In genomic region chr3:178850452-178851166, GRCh38 we compare ENCODE assay signal across 25 cellular contexts.
A peak's percentile ranks its signal among the peaks of the same experiment; 100 is the strongest.
DNase-seq lines count a peak whose midpoint lies in the region; ATAC-seq and TF ChIP-seq lines count a peak whose summit lies in the region.
"Had no signal": no experiment of that assay in that cellular context is flagged by ENCODE, and none has a peak within 500 bp of the region (broad histone marks: within the 10 kb centered on the region; RNA-seq: fewer than 3 reads in every experiment).

No MANE protein-coding gene starts in this region.

- H2AK5ac ChIP-seq in trophoblast cell (ENCODE audit: low read length), result no peak overlapping the region

- H4K8ac ChIP-seq in trophoblast cell (ENCODE audit: low read depth, low read length), result no peak overlapping the region

- H3K9me3 Mint-ChIP-seq in WTC11, result no peaks in the 10 kb centered on the region
- H3K9me3 Mint-ChIP-seq: CD4-positive, alpha-beta T cell had no signal

- no peak overlapping the region for H3K23ac ChIP-seq in trophoblast cell (ENCODE audit: low read length)

- in situ Hi-C loops in ACHN (cut with HindIII; ENCODE audit: low pct_ligation_motif_present, low pct_unique_long_range_greater_than_20kb, low sequenced_read_pairs), result no loop called here

- H3K27me3 ChIP-seq in lung (ENCODE audit: control insufficient read depth, insufficient read depth), result no peaks in the 10 kb centered on the region
- no peaks in the 10 kb centered on the region for H3K27me3 ChIP-seq in trophoblast cell (ENCODE audit: insufficient read depth, low read length)
- H3K27me3 ChIP-seq: BLaER1 treated with 17β-estradiol and CSF1 and Interleukin-3, amounts not matched to agents 10 nM and 100 nM; SJCRH30 had no signal

- peak; percentile 6 for DNase-seq in Daoy (ENCODE audit: low read depth)
- no peak for DNase-seq in WTC11 (ENCODE audit: low spot score)
- no peak for DNase-seq in lung (ENCODE audit: low spot score)
- DNase-seq in trophoblast cell, result peak; percentile 8 to 45
- no peak for DNase-seq in ACHN
- DNase-seq in NCI-H510A (lab: John Stamatoyannopoulos, UW), result no peak
- no peak for DNase-seq in putamen (ENCODE audit: low spot score)
- DNase-seq in NCI-H1694 treated with DMSO at 0.1 percent for 48 hours (lab: John Stamatoyannopoulos, UW), result no peak
- DNase-seq: AML-193; CD4-positive, alpha-beta T cell; COR-L47; GF-D8; NCI-H1048; NCI-H1417; NCI-H1694; NCI-H2081 treated with DMSO at 0.1 percent for 48 hours; NCI-H2171; NCI-H345; NCI-H524 treated with DMSO at 0.1 percent for 48 hours; NCI-H774; PC-9; SJCRH30 had no signal

- POLR2A ChIA-PET in WTC11 (lab: Charles Lee), result no interaction called here

- H3K9ac ChIP-seq in trophoblast cell (ENCODE audit: low read length), result no peak overlapping the region
- H3K9ac ChIP-seq: BLaER1 treated with 17β-estradiol and CSF1 and Interleukin-3, amounts not matched to agents 10 nM and 100 nM had no signal

- no peak overlapping the region for H3K4ac ChIP-seq in trophoblast cell (ENCODE audit: low read depth, low read length)

- H3K4me2 ChIP-seq in trophoblast cell (ENCODE audit: low read length), result no peak overlapping the region
- H3K4me2 ChIP-seq: BLaER1 treated with 17β-estradiol and CSF1 and Interleukin-3, amounts not matched to agents 10 nM and 100 nM; PC-9 had no signal

- no peak overlapping the region for H3K14ac ChIP-seq in trophoblast cell (ENCODE audit: low read length)

- no peak overlapping the region for H3K4me3 Mint-ChIP-seq in WTC11
- H3K4me3 Mint-ChIP-seq: CD4-positive, alpha-beta T cell had no signal

- CTCF ChIA-PET in WTC11 (lab: Charles Lee), result no interaction called here

- peak; percentile 36; the same call in 1 of the 2 replicates for ATAC-seq in WTC11
- peak; percentile 16 for ATAC-seq in lung (ENCODE audit: insufficient read depth, low FRiP score)
- ATAC-seq: Right ventricle myocardium inferior, SK-N-SH treated with all-trans-retinoic acid at 6 μM for 48 hours had no signal

- H3K4me3 ChIP-seq in lung (no peak overlapping the region), trophoblast cell (ENCODE audit: low read depth, low read length) (no peak overlapping the region)
- H3K4me3 ChIP-seq: BLaER1 treated with 17β-estradiol and CSF1 and Interleukin-3, amounts not matched to agents 10 nM and 100 nM; PC-9; SJCRH30 had no signal

- H2BK12ac ChIP-seq in trophoblast cell (ENCODE audit: low read length), result no peak overlapping the region

- no peaks in the 10 kb centered on the region for H3K79me1 ChIP-seq in trophoblast cell (ENCODE audit: low read length)

- H3K9me3 ChIP-seq in lung (ENCODE audit: control insufficient read depth in 2 of 2, insufficient read depth in 1 of 2, low read length in 1 of 2), result no peaks in the 10 kb centered on the region
- no peaks in the 10 kb centered on the region for H3K9me3 ChIP-seq in trophoblast cell (ENCODE audit: insufficient read depth, low read depth, low read length)
- H3K9me3 ChIP-seq: BLaER1 treated with 17β-estradiol and CSF1 and Interleukin-3, amounts not matched to agents 10 nM and 100 nM; SJCRH30 had no signal

- H3K27ac Mint-ChIP-seq in WTC11, result no peak overlapping the region; the same call in 1 of the 2 replicates
- H3K27ac Mint-ChIP-seq: CD4-positive, alpha-beta T cell had no signal

- no peak overlapping the region for H2BK120ac ChIP-seq in trophoblast cell (ENCODE audit: insufficient read depth, low read length, poor library complexity)

- H4K12ac ChIP-seq in trophoblast cell (ENCODE audit: low read depth, low read length), result no peak overlapping the region

- H3K4me1 ChIP-seq in lung (ENCODE audit: control insufficient read depth in 2 of 2, insufficient read depth in 2 of 2, low read length in 2 of 2) (peaks cover 0 to 14% of the 10 kb centered on the region in 2 donors), trophoblast cell (ENCODE audit: control insufficient read depth in 1 of 2, insufficient read depth in 2 of 2, low read length in 2 of 2) (no peaks in the 10 kb centered on the region)
- H3K4me1 ChIP-seq: SJCRH30 had no signal

- 69 to 83% methylated on average over 8 of the region's 8 CpGs for WGBS in lung, 2 donors
- WGBS in trophoblast cell (ENCODE audit: extremely low coverage, insufficient coverage, insufficient read length), result no CpG with 5 or more reads among the region's 8 CpGs

- H3K36me3 ChIP-seq in lung (ENCODE audit: control insufficient read depth in 2 of 2, insufficient read depth in 2 of 2, low read length in 2 of 2), result no peaks in the 10 kb centered on the region
- H3K36me3 ChIP-seq in trophoblast cell (ENCODE audit: control insufficient read depth in 1 of 2, insufficient read depth in 2 of 2, low read length in 2 of 2), result no peaks in the 10 kb centered on the region
- H3K36me3 ChIP-seq: BLaER1 treated with 17β-estradiol and CSF1 and Interleukin-3, amounts not matched to agents 10 nM and 100 nM; SJCRH30 had no signal

- H3K27ac ChIP-seq in lung (ENCODE audit: low read depth in 1 of 2, low read length in 1 of 2), result no peak overlapping the region
- H3K27ac ChIP-seq in trophoblast cell (ENCODE audit: low read depth, low read length), result no peak overlapping the region
- H3K27ac ChIP-seq: BLaER1 treated with 17β-estradiol and CSF1 and Interleukin-3, amounts not matched to agents 10 nM and 100 nM; PC-9; SJCRH30 had no signal

- no peaks in the 10 kb centered on the region for H3K36me3 Mint-ChIP-seq in WTC11

- TF ChIP-seq CTCF in WTC11 (IDR thresholded peaks at IDR 0.05), result no peak
- no peak for TF ChIP-seq CTCF in lung (IDR thresholded peaks at IDR 0.05; ENCODE audit: control extremely low read depth, extremely low read depth)

- H3K18ac ChIP-seq in trophoblast cell (ENCODE audit: low read length), result no peak overlapping the region

- no peak overlapping the region for H2AFZ ChIP-seq in trophoblast cell (ENCODE audit: insufficient read depth, low read length, poor library complexity)
- H2AFZ ChIP-seq: PC-9 had no signal

- no peak overlapping the region for H2BK5ac ChIP-seq in trophoblast cell (ENCODE audit: low read depth, low read length, poor library complexity)

- H3K4me1 Mint-ChIP-seq in WTC11, result peaks cover 22% of the 10 kb centered on the region

- no peaks in the 10 kb centered on the region for H3K79me2 ChIP-seq in trophoblast cell (ENCODE audit: control insufficient read depth, insufficient read depth, low read length, poor library complexity)

- H3K27me3 Mint-ChIP-seq in WTC11 (ENCODE audit: low read depth), result no peaks in the 10 kb centered on the region
- H3K27me3 Mint-ChIP-seq: CD4-positive, alpha-beta T cell had no signal

- H4K91ac ChIP-seq in trophoblast cell (ENCODE audit: low read depth, low read length), result no peak overlapping the region

TF ChIP-seq in WTC11, 78 proteins besides CTCF, POLR2A, EP300 and RAD21:
- TF ChIP-seq PRRX2 (CRISPR knock-in tag; IDR thresholded peaks at IDR 0.05), result no peak
- TF ChIP-seq SMAD3 (CRISPR knock-in tag; IDR thresholded peaks at IDR 0.05; ENCODE audit: borderline replicate concordance), result no peak
- TF ChIP-seq, protein P1, sequence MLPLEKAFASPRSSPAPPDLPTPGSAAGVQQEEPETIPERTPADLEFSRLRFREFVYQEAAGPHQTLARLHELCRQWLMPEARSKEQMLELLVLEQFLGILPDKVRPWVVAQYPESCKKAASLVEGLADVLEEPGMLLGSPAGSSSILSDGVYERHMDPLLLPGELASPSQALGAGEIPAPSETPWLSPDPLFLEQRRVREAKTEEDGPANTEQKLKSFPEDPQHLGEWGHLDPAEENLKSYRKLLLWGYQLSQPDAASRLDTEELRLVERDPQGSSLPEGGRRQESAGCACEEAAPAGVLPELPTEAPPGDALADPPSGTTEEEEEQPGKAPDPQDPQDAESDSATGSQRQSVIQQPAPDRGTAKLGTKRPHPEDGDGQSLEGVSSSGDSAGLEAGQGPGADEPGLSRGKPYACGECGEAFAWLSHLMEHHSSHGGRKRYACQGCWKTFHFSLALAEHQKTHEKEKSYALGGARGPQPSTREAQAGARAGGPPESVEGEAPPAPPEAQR (CRISPR knock-in tag; IDR thresholded peaks at IDR 0.05), result no peak
- TF ChIP-seq ZNF423 (CRISPR knock-in tag; IDR thresholded peaks at IDR 0.05), result no peak
- TF ChIP-seq IRF2 (CRISPR knock-in tag; IDR thresholded peaks at IDR 0.05; ENCODE audit: borderline replicate concordance, low read depth), result no peak
- TF ChIP-seq GRHL2 (CRISPR knock-in tag; IDR thresholded peaks at IDR 0.05; ENCODE audit: insufficient replicate concordance, severe bottlenecking), result no peak
- no peak for TF ChIP-seq ZBTB21 (CRISPR knock-in tag; IDR thresholded peaks at IDR 0.05; ENCODE audit: borderline replicate concordance)
TF ChIP-seq in WTC11: peak in this region for 0.

Comparison
In these comparisons a context has a peak if more than half of its experiments do, and no peak if none do; other contexts are left out.
1. DNase-seq: peak in Daoy (single experiment) and trophoblast cell (2 of 2); none in WTC11 (single experiment), lung (single experiment), ACHN (single experiment), NCI-H510A (single experiment), putamen (single experiment) and NCI-H1694 treated with DMSO at 0.1 percent for 48 hours (single experiment).